17 cellular contexts compared by ENCODE assay signal in the genomic region with DNA sequence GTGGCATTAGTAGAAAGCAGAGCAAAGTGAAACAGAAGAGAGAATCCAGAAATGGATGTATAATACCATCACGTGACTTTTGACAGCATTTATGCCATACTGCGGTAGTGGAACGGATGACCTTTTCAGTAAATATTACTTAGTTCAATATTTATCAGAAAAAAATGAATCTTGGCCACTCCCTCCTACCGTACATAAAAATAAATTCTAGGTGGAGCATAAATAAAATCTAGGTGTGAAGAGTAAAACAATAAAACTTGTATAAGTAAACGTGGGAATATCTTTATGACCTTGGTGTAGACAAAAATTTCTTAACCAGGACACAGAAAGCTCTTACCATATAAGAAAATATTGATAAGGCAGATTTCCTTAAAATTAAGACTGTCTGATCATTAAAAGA.
A peak's percentile ranks its signal among the peaks of the same experiment; 100 is the strongest.
DNase-seq lines count a peak whose midpoint lies in the region; ATAC-seq and TF ChIP-seq lines count a peak whose summit lies in the region.
"Had no signal": no experiment of that assay in that cellular context is flagged by ENCODE, and none has a peak within 500 bp of the region (broad histone marks: within the 10 kb centered on the region; RNA-seq: fewer than 3 reads in every experiment).

No MANE protein-coding gene starts in this region.

- H3K27me3 Mint-ChIP-seq in activated naive CD8-positive, alpha-beta T cell, result no peaks in the 10 kb centered on the region
- H3K27me3 Mint-ChIP-seq in activated naive CD8-positive, alpha-beta T cell treated with anti-CD3 and anti-CD28 coated beads, Interleukin-2, amount 50 U/mL, for 24 hours, result no peaks in the 10 kb centered on the region
- H3K27me3 Mint-ChIP-seq in stimulated activated memory B cell treated with anti-CD40 and anti-IgM and Interleukin-4, amounts not matched to agents 10 μg/mL and 1 μg/mL and 100 μg/mL, for 72 hours, result no peaks in the 10 kb centered on the region
- H3K27me3 Mint-ChIP-seq: B cell; CD4-positive, CD25-positive, alpha-beta regulatory T cell had no signal

- H3K36me3 Mint-ChIP-seq in activated naive CD8-positive, alpha-beta T cell, result peaks cover 52% of the 10 kb centered on the region
- H3K36me3 Mint-ChIP-seq in activated naive CD8-positive, alpha-beta T cell treated with anti-CD3 and anti-CD28 coated beads, Interleukin-2, amount 50 U/mL, for 24 hours (ENCODE audit: low read depth), result peaks cover 72% of the 10 kb centered on the region
- peaks cover 89% of the 10 kb centered on the region for H3K36me3 Mint-ChIP-seq in stimulated activated memory B cell treated with anti-CD40 and anti-IgM and Interleukin-4, amounts not matched to agents 10 μg/mL and 1 μg/mL and 100 μg/mL, for 72 hours

- TF ChIP-seq CTCF in mucosa of descending colon (IDR thresholded peaks at IDR 0.05), result no peak

- H3K27ac Mint-ChIP-seq in activated naive CD8-positive, alpha-beta T cell, result peak overlapping the region; percentile 25
- H3K27ac Mint-ChIP-seq in activated naive CD8-positive, alpha-beta T cell treated with anti-CD3 and anti-CD28 coated beads, Interleukin-2, amount 50 U/mL, for 24 hours, result no peak overlapping the region
- H3K27ac Mint-ChIP-seq in stimulated activated memory B cell treated with anti-CD40 and anti-IgM and Interleukin-4, amounts not matched to agents 10 μg/mL and 1 μg/mL and 100 μg/mL, for 72 hours, result peak overlapping the region; percentile 91
- H3K27ac Mint-ChIP-seq: B cell; CD8-positive, alpha-beta T cell; GM23338; H9 had no signal

- H3K4me3 ChIP-seq in mucosa of descending colon, result no peak overlapping the region
- H3K4me3 ChIP-seq: BLaER1, GM23338 had no signal

- H3K36me3 ChIP-seq in mucosa of descending colon (ENCODE audit: low read depth), result no peaks in the 10 kb centered on the region

- H3K4me3 Mint-ChIP-seq in activated naive CD8-positive, alpha-beta T cell, result no peak overlapping the region
- no peak overlapping the region for H3K4me3 Mint-ChIP-seq in activated naive CD8-positive, alpha-beta T cell treated with anti-CD3 and anti-CD28 coated beads, Interleukin-2, amount 50 U/mL, for 24 hours
- no peak overlapping the region for H3K4me3 Mint-ChIP-seq in stimulated activated memory B cell treated with anti-CD40 and anti-IgM and Interleukin-4, amounts not matched to agents 10 μg/mL and 1 μg/mL and 100 μg/mL, for 72 hours
- H3K4me3 Mint-ChIP-seq: B cell; CD4-positive, CD25-positive, alpha-beta regulatory T cell; CD8-positive, alpha-beta T cell; GM23338; H9 had no signal

- H3K4me1 ChIP-seq in mucosa of descending colon (ENCODE audit: low read depth), result peaks cover 17% of the 10 kb centered on the region
- H3K4me1 ChIP-seq: Caco-2 had no signal

- H3K9me3 ChIP-seq in mucosa of descending colon, result no peaks in the 10 kb centered on the region
- H3K9me3 ChIP-seq: Caco-2 had no signal

- H3K4me1 Mint-ChIP-seq in activated naive CD8-positive, alpha-beta T cell (ENCODE audit: low read depth), result peaks cover 54% of the 10 kb centered on the region
- H3K4me1 Mint-ChIP-seq in activated naive CD8-positive, alpha-beta T cell treated with anti-CD3 and anti-CD28 coated beads, Interleukin-2, amount 50 U/mL, for 24 hours, result peaks cover 75% of the 10 kb centered on the region
- peaks cover 44% of the 10 kb centered on the region for H3K4me1 Mint-ChIP-seq in stimulated activated memory B cell treated with anti-CD40 and anti-IgM and Interleukin-4, amounts not matched to agents 10 μg/mL and 1 μg/mL and 100 μg/mL, for 72 hours
- H3K4me1 Mint-ChIP-seq: H9 had no signal

- DNase-seq in activated naive CD8-positive, alpha-beta T cell treated with anti-CD3 and anti-CD28 coated beads, Interleukin-2, amount 50 U/mL, for 24 hours, result no peak
- DNase-seq in mucosa of descending colon, result no peak
- no peak for DNase-seq in LoVo (ENCODE audit: low spot score)
- DNase-seq: Caco-2; CD4-positive, CD25-positive, alpha-beta regulatory T cell; CD8-positive, alpha-beta T cell; DMS153; DND-41; H9 had no signal

- no peak for ATAC-seq in activated naive CD8-positive, alpha-beta T cell treated with anti-CD3 and anti-CD28 coated beads, Interleukin-2, amount 50 U/mL, for 24 hours
- ATAC-seq in mucosa of descending colon (peak; percentile 63), HG03378 (IDR thresholded peaks at IDR 0.05; ENCODE audit: unreplicated experiment) (no peak), HG03159 (IDR thresholded peaks at IDR 0.05; ENCODE audit: unreplicated experiment) (no peak)
- no peak for ATAC-seq in stimulated activated memory B cell treated with anti-CD40 and anti-IgM and Interleukin-4, amounts not matched to agents 10 μg/mL and 1 μg/mL and 100 μg/mL, for 72 hours
- ATAC-seq: CD8-positive, alpha-beta T cell; GM23338; HCT116 had no signal

- intact Hi-C loops in mucosa of descending colon (cut with DNase I, micrococcal nuclease), result no loop called here

- peaks cover 5% of the 10 kb centered on the region for H3K9me3 Mint-ChIP-seq in activated naive CD8-positive, alpha-beta T cell (ENCODE audit: low read depth)
- H3K9me3 Mint-ChIP-seq in activated naive CD8-positive, alpha-beta T cell treated with anti-CD3 and anti-CD28 coated beads, Interleukin-2, amount 50 U/mL, for 24 hours, result peaks cover 12% of the 10 kb centered on the region
- peaks cover 14% of the 10 kb centered on the region for H3K9me3 Mint-ChIP-seq in stimulated activated memory B cell treated with anti-CD40 and anti-IgM and Interleukin-4, amounts not matched to agents 10 μg/mL and 1 μg/mL and 100 μg/mL, for 72 hours
